ENCODE assay signal across 10 cellular contexts in genomic region chr17:47894498-47895253, GRCh38. TPM values are rescaled to one million over a fixed set of nuclear protein-coding genes. Genes with fewer than 3 reads are reported as not detected.
DNase-seq lines count a peak whose midpoint lies in the region; ATAC-seq and TF ChIP-seq lines count a peak whose summit lies in the region.
"Had no signal": no experiment of that assay in that cellular context is flagged by ENCODE, and none has a peak within 500 bp of the region (broad histone marks: within the 10 kb centered on the region; RNA-seq: fewer than 3 reads in every experiment).

No MANE protein-coding gene starts in this region.

- H3K4me1 Mint-ChIP-seq in MCF 10A (ENCODE audit: insufficient read depth, unreplicated experiment) = peaks cover 26% of the 10 kb centered on the region

- POLR2A ChIA-PET in MCF 10A (lab: Yijun Ruan, JAX) = interaction anchor here (0.6 to 9.4 kb wide), 35 partner anchors 8 to 1613 kb away, joined by 3 to 178 read pairs (median 6); partner anchors contain the start of genes CDK5RAP3, KPNB1, LRRC46 and MRPL10

- no peak overlapping the region for H2AFZ ChIP-seq in mesenchymal stem cell (ENCODE audit: low read depth, low read length)

- H3K36me3 ChIP-seq in heart left ventricle = peaks cover 0 to 6% (median 0%) of the 10 kb centered on the region in 9 donors
- peaks cover 3 to 9% of the 10 kb centered on the region in 2 experiments for H3K36me3 ChIP-seq in mesenchymal stem cell (ENCODE audit: control insufficient read depth in 1 of 2, insufficient read depth in 2 of 2, low read depth in 1 of 2, low read length in 2 of 2)
- no peaks in the 10 kb centered on the region for H3K36me3 ChIP-seq in upper lobe of right lung

- H3K18ac ChIP-seq in mesenchymal stem cell (ENCODE audit: low read depth in 1 of 2, low read length in 2 of 2) = peak overlapping the region in 1 of 2 experiments; percentile 54

- H3K9me3 ChIP-seq in heart left ventricle = no peaks in the 10 kb centered on the region
- no peaks in the 10 kb centered on the region for H3K9me3 ChIP-seq in mesenchymal stem cell (ENCODE audit: control insufficient read depth, low read length)
- H3K9me3 ChIP-seq in upper lobe of right lung = no peaks in the 10 kb centered on the region

- H3K4me1 ChIP-seq in heart left ventricle (peaks cover 0 to 44% (median 35%) of the 10 kb centered on the region in 12 donors), mesenchymal stem cell (ENCODE audit: control insufficient read depth, insufficient read depth, low read depth, low read length) (no peaks in the 10 kb centered on the region), upper lobe of right lung (peaks cover 24% of the 10 kb centered on the region)

- H3K4me2 ChIP-seq in mesenchymal stem cell (ENCODE audit: low read length, poor library complexity, severe bottlenecking) = peak overlapping the region; percentile 37

- peak overlapping the region in 1 of 2 experiments; percentile 75 for H3K4ac ChIP-seq in mesenchymal stem cell (ENCODE audit: low read depth in 1 of 2, low read length in 2 of 2)

- peak overlapping the region; percentile 72 to 94 (median 78) for H3K4me3 ChIP-seq in heart left ventricle
- H3K4me3 ChIP-seq in mesenchymal stem cell (ENCODE audit: insufficient read depth in 1 of 2, low read depth in 1 of 2, low read length in 2 of 2) = peak overlapping the region; percentile 67 to 88
- peak overlapping the region; percentile 76 for H3K4me3 ChIP-seq in upper lobe of right lung

- 35 to 37% (median 36%) methylated on average over 10 of the region's 10 CpGs for WGBS in heart left ventricle, 4 donors
- 69% methylated on average over 8 of the region's 10 CpGs for WGBS in mesenchymal stem cell

- DNase-seq in heart left ventricle (no peak), left ventricle myocardium superior (no peak), MCF 10A (ENCODE audit: unreplicated experiment) (no peak), mesenchymal stem cell (no peak), upper lobe of right lung (no peak), left lobe of liver (ENCODE audit: low spot score) (no peak)
- DNase-seq in stimulated activated naive CD4-positive, alpha-beta T cell treated with Interleukin-2 at 50 U/mL for 16 hours (lab: John Stamatoyannopoulos, UW) = no peak
- DNase-seq: NCI-H1105 had no signal

- H3K23ac ChIP-seq in mesenchymal stem cell (ENCODE audit: low read length in 2 of 2) = no peak overlapping the region

- H3K4me3 Mint-ChIP-seq in MCF 10A (ENCODE audit: unreplicated experiment) = peak overlapping the region; percentile 97

- no peak overlapping the region for H4K8ac ChIP-seq in mesenchymal stem cell (ENCODE audit: low read length)

- no peak overlapping the region for H2AK5ac ChIP-seq in mesenchymal stem cell (ENCODE audit: low read length, severe bottlenecking)

- no peak for ATAC-seq in heart left ventricle
- ATAC-seq in left ventricle myocardium superior = no peak
- ATAC-seq in upper lobe of right lung = no peak
- no peak for ATAC-seq in left lobe of liver
- no peak for ATAC-seq in HG02938 (IDR thresholded peaks at IDR 0.05; ENCODE audit: unreplicated experiment)

- TF ChIP-seq CTCF in heart left ventricle (IDR thresholded peaks at IDR 0.05) = no peak
- no peak for TF ChIP-seq CTCF in MCF 10A (IDR thresholded peaks at IDR 0.05; ENCODE audit: unreplicated experiment)
- no peak for TF ChIP-seq CTCF in upper lobe of right lung (IDR thresholded peaks at IDR 0.05)

- H3K9ac ChIP-seq in mesenchymal stem cell (ENCODE audit: low read length) = peak overlapping the region; percentile 92

- peak overlapping the region; percentile 100 for H3K27ac Mint-ChIP-seq in MCF 10A (ENCODE audit: low read depth, unreplicated experiment)

- H2BK12ac ChIP-seq in mesenchymal stem cell (ENCODE audit: low read length in 2 of 2) = no peak overlapping the region

- intact Hi-C loops in heart left ventricle (cut with DNase I) = loop anchor here in 9 of 10 donors (1.0 to 10.0 kb wide), 7 partner anchors 48 to 200 kb away; partner anchors contain the start of genes PNPO (in 2 of the 9), CDK5RAP3 (in 1 of the 9), SCRN2 (in 1 of the 9) and TBKBP1 (in 1 of the 9)
- intact Hi-C loops in left ventricle myocardium superior (cut with micrococcal nuclease) = no loop called here
- intact Hi-C loops in MCF 10A (cut with micrococcal nuclease) = no loop called here
- intact Hi-C loops in upper lobe of right lung (cut with DNase I) = loop anchor here (5.0 kb wide), 1 partner anchor 52 kb away; the partner anchor contains the start of gene SCRN2

- no peaks in the 10 kb centered on the region for H3K9me3 Mint-ChIP-seq in MCF 10A (ENCODE audit: unreplicated experiment)

- H2BK5ac ChIP-seq in mesenchymal stem cell (ENCODE audit: low read depth, low read length, poor library complexity, severe bottlenecking) = no peak overlapping the region

- H3K79me1 ChIP-seq in mesenchymal stem cell (replicated peaks; ENCODE audit: low read length, poor library complexity, severe bottlenecking) = peaks cover 17% of the 10 kb centered on the region

- CTCF ChIA-PET in MCF 10A (lab: Yijun Ruan, JAX) = interaction anchor here (0.5 to 15.4 kb wide), 10 partner anchors 10 to 604 kb away, joined by 3 to 523 read pairs (median 4); partner anchors contain the start of genes SCRN2 and SP6

- H3K36me3 Mint-ChIP-seq in MCF 10A (ENCODE audit: insufficient read depth, unreplicated experiment) = peaks cover 10% of the 10 kb centered on the region

- H3K27ac ChIP-seq in heart left ventricle (peak overlapping the region; percentile 78 to 100 (median 93)), mesenchymal stem cell (ENCODE audit: low read length, poor library complexity, severe bottlenecking) (no peak overlapping the region), upper lobe of right lung (peak overlapping the region; percentile 91)

- H2BK15ac ChIP-seq in mesenchymal stem cell (ENCODE audit: low read depth, poor library complexity, severe bottlenecking) = no peak overlapping the region

- H3K27me3 Mint-ChIP-seq in MCF 10A (ENCODE audit: insufficient read depth, unreplicated experiment) = no peaks in the 10 kb centered on the region

- no peaks in the 10 kb centered on the region for H3K27me3 ChIP-seq in heart left ventricle
- H3K27me3 ChIP-seq in mesenchymal stem cell (ENCODE audit: control insufficient read depth in 1 of 2, insufficient read depth in 1 of 2, low read length in 2 of 2) = no peaks in the 10 kb centered on the region
- no peaks in the 10 kb centered on the region for H3K27me3 ChIP-seq in upper lobe of right lung

- no peak overlapping the region for H2BK120ac ChIP-seq in mesenchymal stem cell (ENCODE audit: low read depth, low read length)

- no peak overlapping the region for H3K14ac ChIP-seq in mesenchymal stem cell (ENCODE audit: low read length in 2 of 2)

- no peak for TF ChIP-seq POLR2A in heart left ventricle (IDR thresholded peaks at IDR 0.05)

- BruUV-seq in MCF 10A (replicated peaks; lab: Mats Ljungman, UMichigan) = no TSS peak

- no peak overlapping the region for H4K91ac ChIP-seq in mesenchymal stem cell (ENCODE audit: low read length)

RNA-seq across cellular contexts. Expression of gene SP2, which starts 1.4 kb away (rescaled TPM):
- total RNA-seq in heart left ventricle (10 to 100 TPM; 11.1 to 21.2 (median 16.7) TPM), left ventricle myocardium superior (14.1 TPM), MCF 10A (2022) (11.9 and 15.1 TPM in 2 replicates), upper lobe of right lung (16.9 TPM), left lobe of liver (5.4 TPM)
- 10 to 100 TPM in 1 of 2 donors, 1 to 10 TPM in 1; 4.1 to 15.8 TPM for polyA plus RNA-seq in heart left ventricle
- polyA plus RNA-seq in mesenchymal stem cell (2013, experiment 1 of 2) = 25.4 TPM
- polyA plus RNA-seq in mesenchymal stem cell (2013, experiment 2 of 2) = 26.2 TPM

RNA-seq across cellular contexts. Expression of gene SP6, which starts 43.7 kb away (rescaled TPM):
- total RNA-seq in heart left ventricle = under 1 TPM in 7 of 9 donors, not detected in 2; 0.12 to 0.88 (median 0.32) TPM
- polyA plus RNA-seq in heart left ventricle = 1 to 10 TPM in 1 of 2 donors, under 1 TPM in 1; 0.19 to 2.5 TPM
- total RNA-seq in left ventricle myocardium superior = 0.15 TPM
- total RNA-seq in MCF 10A (2022) = 1.2 and 1.5 TPM in 2 replicates
- polyA plus RNA-seq in mesenchymal stem cell (2013, experiment 1 of 2) = 0.01 TPM
- polyA plus RNA-seq in mesenchymal stem cell (2013, experiment 2 of 2) = 0.03 TPM
- 8.5 TPM for total RNA-seq in upper lobe of right lung
- 0.08 TPM for total RNA-seq in left lobe of liver
- total RNA-seq: frontal cortex had no signal

RNA-seq across cellular contexts. Expression of gene PNPO, which starts 46.7 kb away (rescaled TPM):
- 10 to 100 TPM; 24.2 to 45.0 (median 36.1) TPM for total RNA-seq in heart left ventricle
- 10 to 100 TPM; 12.6 to 16.1 TPM for polyA plus RNA-seq in heart left ventricle
- 31.3 TPM for total RNA-seq in left ventricle myocardium superior
- 56.8 and 58.4 TPM in 2 replicates for total RNA-seq in MCF 10A (2022)
- polyA plus RNA-seq in mesenchymal stem cell (2013, experiment 1 of 2) = 6.1 TPM
- polyA plus RNA-seq in mesenchymal stem cell (2013, experiment 2 of 2) = 5.4 TPM
- 29.4 TPM for total RNA-seq in upper lobe of right lung
- total RNA-seq in left lobe of liver = 128 TPM

RNA-seq across cellular contexts. Expression of gene SCRN2, which starts 53.6 kb away (rescaled TPM):
- total RNA-seq in heart left ventricle (10 to 100 TPM; 29.4 to 42.9 (median 33.9) TPM), left ventricle myocardium superior (33.8 TPM), MCF 10A (2022) (15.7 and 16.2 TPM in 2 replicates), upper lobe of right lung (30.5 TPM), left lobe of liver (28.4 TPM)
- polyA plus RNA-seq in heart left ventricle = 10 to 100 TPM; 17.5 to 58.5 TPM
- polyA plus RNA-seq in mesenchymal stem cell (2013, experiment 1 of 2) = 20.3 TPM
- polyA plus RNA-seq in mesenchymal stem cell (2013, experiment 2 of 2) = 18.3 TPM

Comparison
In these comparisons a context has a peak if more than half of its experiments do, and no peak if none do; other contexts are left out.
1. intact Hi-C loops: an anchor here in heart left ventricle (1.0 to 10.0 kb wide) and upper lobe of right lung (5.0 kb wide); none called in left ventricle myocardium superior and MCF 10A.